Comparison of ENCODE assay signal across 16 cellular contexts in genomic region chr2:132876745-132877391, GRCh38.
DNase-seq lines count a peak whose midpoint lies in the region; ATAC-seq and TF ChIP-seq lines count a peak whose summit lies in the region.
"Had no signal": no experiment of that assay in that cellular context is flagged by ENCODE, and none has a peak within 500 bp of the region (broad histone marks: within the 10 kb centered on the region; RNA-seq: fewer than 3 reads in every experiment).

No MANE protein-coding gene starts in this region.

- H3K4me3 ChIP-seq in PC-9: no peak overlapping the region
- no peak overlapping the region for H3K4me3 ChIP-seq in tibial nerve
- H3K4me3 ChIP-seq in Caco-2 (ENCODE audit: low read depth, low read length): no peak overlapping the region
- H3K4me3 ChIP-seq: BLaER1, K562 had no signal

- H3K9me3 ChIP-seq in PC-9 (ENCODE audit: insufficient read depth, low read depth) (no peaks in the 10 kb centered on the region), tibial nerve (no peaks in the 10 kb centered on the region), Caco-2 (no peaks in the 10 kb centered on the region)
- H3K9me3 ChIP-seq: BLaER1 had no signal

- no peaks in the 10 kb centered on the region for H3K36me3 ChIP-seq in PC-9 (ENCODE audit: low read depth)
- no peaks in the 10 kb centered on the region for H3K36me3 ChIP-seq in tibial nerve
- no peaks in the 10 kb centered on the region for H3K36me3 ChIP-seq in Caco-2 (ENCODE audit: control insufficient read depth, insufficient read depth, low read length)
- H3K36me3 ChIP-seq: BLaER1 had no signal

- no peaks in the 10 kb centered on the region for H3K79me2 ChIP-seq in PC-9 (ENCODE audit: low read depth)

- POLR2A ChIA-PET in PC-9 (lab: Charles Lee; ENCODE audit: unreplicated experiment) (no interaction called here), Caco-2 (lab: Charles Lee) (no interaction called here)

- intact Hi-C loops in PC-9 (cut with micrococcal nuclease; ENCODE audit: unreplicated experiment) (no loop called here), Caco-2 (cut with micrococcal nuclease; ENCODE audit: unreplicated experiment) (no loop called here)

- no TSS peak for BruUV-seq in PC-9 (replicated peaks; lab: Mats Ljungman, UMichigan)
- no TSS peak for BruUV-seq in Caco-2 (replicated peaks; lab: Mats Ljungman, UMichigan)

- 71 to 76% methylated on average over 5 of the region's 5 CpGs for WGBS in tibial nerve, 2 donors

- H3K4me2 ChIP-seq in PC-9: peak overlapping the region; percentile 10; the same call in 1 of the 2 replicates
- H3K4me2 ChIP-seq: BLaER1 had no signal

- H3K9me2 ChIP-seq in PC-9 (ENCODE audit: insufficient read depth): no peaks in the 10 kb centered on the region

- H3K27ac ChIP-seq in PC-9: peak overlapping the region; percentile 9; the same call in 1 of the 2 replicates
- H3K27ac ChIP-seq in tibial nerve: no peak overlapping the region
- H3K27ac ChIP-seq: 22Rv1, BLaER1 had no signal

- no peaks in the 10 kb centered on the region for H3K36me3 Mint-ChIP-seq in natural killer cell treated with Interleukin-12 subunit alpha and Interleukin-12 subunit beta and Interleukin-15 and Interleukin-18, amount 100 ng/mL, for 72 hours
- H3K36me3 Mint-ChIP-seq in Caco-2 (ENCODE audit: insufficient read depth, unreplicated experiment): no peaks in the 10 kb centered on the region
- H3K36me3 Mint-ChIP-seq: CD8-positive, alpha-beta memory T cell had no signal

- H3K9me3 Mint-ChIP-seq in natural killer cell treated with Interleukin-12 subunit alpha and Interleukin-12 subunit beta and Interleukin-15 and Interleukin-18, amount 100 ng/mL, for 72 hours: no peaks in the 10 kb centered on the region
- peaks cover 8% of the 10 kb centered on the region for H3K9me3 Mint-ChIP-seq in Caco-2 (ENCODE audit: unreplicated experiment)
- H3K9me3 Mint-ChIP-seq: H9 had no signal

- TF ChIP-seq EP300 in tibial nerve (IDR thresholded peaks at IDR 0.05): no peak

- no peaks in the 10 kb centered on the region for H3K27me3 Mint-ChIP-seq in natural killer cell treated with Interleukin-12 subunit alpha and Interleukin-12 subunit beta and Interleukin-15 and Interleukin-18, amount 100 ng/mL, for 72 hours
- no peaks in the 10 kb centered on the region for H3K27me3 Mint-ChIP-seq in Caco-2 (ENCODE audit: insufficient read depth, unreplicated experiment)
- H3K27me3 Mint-ChIP-seq: CD8-positive, alpha-beta memory T cell had no signal

- H3K4me1 ChIP-seq in PC-9 (replicated peaks; ENCODE audit: insufficient read depth): peaks cover 4% of the 10 kb centered on the region; the same call in 1 of the 2 replicates
- no peaks in the 10 kb centered on the region for H3K4me1 ChIP-seq in tibial nerve
- no peaks in the 10 kb centered on the region for H3K4me1 ChIP-seq in Caco-2
- H3K4me1 ChIP-seq: BLaER1 had no signal

- H2AFZ ChIP-seq in PC-9: no peak overlapping the region

- no peaks in the 10 kb centered on the region for H4K20me1 ChIP-seq in PC-9 (ENCODE audit: insufficient read depth)
- H4K20me1 ChIP-seq: BLaER1 had no signal

- H3K4me1 Mint-ChIP-seq in natural killer cell treated with Interleukin-12 subunit alpha and Interleukin-12 subunit beta and Interleukin-15 and Interleukin-18, amount 100 ng/mL, for 72 hours (ENCODE audit: low read depth in 2 of 2): no peaks in the 10 kb centered on the region
- H3K4me1 Mint-ChIP-seq in Caco-2 (ENCODE audit: low read depth, unreplicated experiment): no peaks in the 10 kb centered on the region
- H3K4me1 Mint-ChIP-seq: CD8-positive, alpha-beta memory T cell had no signal

- no peaks in the 10 kb centered on the region for H3F3A ChIP-seq in PC-9 (ENCODE audit: insufficient read depth, low read depth)

- no peaks in the 10 kb centered on the region for H3K27me3 ChIP-seq in PC-9 (ENCODE audit: insufficient read depth, low read depth)
- no peaks in the 10 kb centered on the region for H3K27me3 ChIP-seq in tibial nerve
- no peaks in the 10 kb centered on the region for H3K27me3 ChIP-seq in Caco-2 (replicated peaks; ENCODE audit: control insufficient read depth, insufficient read depth, low read length)
- H3K27me3 ChIP-seq: BLaER1 had no signal

- TF ChIP-seq CTCF in PC-9 (conservative IDR thresholded peaks at IDR 0.05) (no peak), tibial nerve (IDR thresholded peaks at IDR 0.05) (no peak), Caco-2 (IDR thresholded peaks at IDR 0.05; ENCODE audit: insufficient read depth in 1 of 2, low read depth in 1 of 2, low read length in 1 of 2, severe bottlenecking in 1 of 2, unreplicated experiment in 1 of 2) (no peak)

- H3K4me3 Mint-ChIP-seq in natural killer cell treated with Interleukin-12 subunit alpha and Interleukin-12 subunit beta and Interleukin-15 and Interleukin-18, amount 100 ng/mL, for 72 hours: no peak overlapping the region
- H3K4me3 Mint-ChIP-seq in Caco-2 (ENCODE audit: unreplicated experiment): no peak overlapping the region
- H3K4me3 Mint-ChIP-seq: CD8-positive, alpha-beta memory T cell; H9 had no signal

- ATAC-seq in HG03378 (IDR thresholded peaks at IDR 0.05; ENCODE audit: unreplicated experiment): no peak
- ATAC-seq in natural killer cell treated with Interleukin-12 subunit alpha and Interleukin-12 subunit beta and Interleukin-15 and Interleukin-18, amount 100 ng/mL, for 72 hours: no peak
- ATAC-seq: K562 had no signal

- H3K27ac Mint-ChIP-seq in natural killer cell treated with Interleukin-12 subunit alpha and Interleukin-12 subunit beta and Interleukin-15 and Interleukin-18, amount 100 ng/mL, for 72 hours: no peak overlapping the region
- H3K27ac Mint-ChIP-seq in Caco-2 (ENCODE audit: unreplicated experiment): no peak overlapping the region
- H3K27ac Mint-ChIP-seq: CD8-positive, alpha-beta memory T cell had no signal

- CTCF ChIA-PET in PC-9 (lab: Charles Lee): no interaction called here
- CTCF ChIA-PET in Caco-2 (lab: Charles Lee): no interaction called here

- DNase-seq in AG08396 (ENCODE audit: low spot score) (peak; percentile 5), HPDE6-E6E7 (ENCODE audit: extremely low spot score) (peak; percentile 5), PC-9 (peak in 1 of 2 experiments; percentile 40), kidney tubule cell (ENCODE audit: low spot score) (peak; percentile 1), tibial nerve (ENCODE audit: low spot score in 2 of 2) (no peak), Caco-2 (no peak)
- no peak for DNase-seq in natural killer cell treated with Interleukin-12 subunit alpha and Interleukin-12 subunit beta and Interleukin-15 and Interleukin-18, amount 100 ng/mL, for 72 hours (ENCODE audit: low spot score)
- DNase-seq: AML-193; CD8-positive, alpha-beta memory T cell; DMS 273 treated with DMSO at 0.1 percent for 48 hours; GOT3; H9 had no signal

- no peak for TF ChIP-seq POLR2A in tibial nerve (IDR thresholded peaks at IDR 0.05)

Comparison
In these comparisons a context has a peak if more than half of its experiments do, and no peak if none do; other contexts are left out.
1. DNase-seq: peak in AG08396 (single experiment), HPDE6-E6E7 (single experiment) and kidney tubule cell (single experiment); none in tibial nerve (0 of 2), natural killer cell treated with Interleukin-12 subunit alpha and Interleukin-12 subunit beta and Interleukin-15 and Interleukin-18, amount 100 ng/mL, for 72 hours (single experiment) and Caco-2 (0 of 2).